ENCODE assay signal across 8 cellular contexts in genomic region chr10:8054243-8054497, GRCh38. TPM values are rescaled to one million over a fixed set of nuclear protein-coding genes. Genes with fewer than 3 reads are reported as not detected.
A peak's percentile ranks its signal among the peaks of the same experiment; 100 is the strongest.
DNase-seq lines count a peak whose midpoint lies in the region; ATAC-seq, FAIRE-seq and TF ChIP-seq lines count a peak whose summit lies in the region.

No MANE protein-coding gene starts in this region.

- in situ Hi-C loops in G401 (cut with HindIII; ENCODE audit: low sequenced_read_pairs), result no loop called here

- H3K4me3 ChIP-seq in kidney (ENCODE audit: low read length in 2 of 2) (peak overlapping the region; percentile 68 to 88), urinary bladder (ENCODE audit: low read depth, low read length) (peak overlapping the region; percentile 72)

- TF ChIP-seq CTCF in kidney (IDR thresholded peaks at IDR 0.05; ENCODE audit: borderline replicate concordance, extremely low read depth, insufficient read depth), result no peak

- intact Hi-C loops in kidney (cut with DNase I), result no loop called here

- H3K36me3 Mint-ChIP-seq in activated naive CD8-positive, alpha-beta T cell, result peaks cover 11% of the 10 kb centered on the region

- WGBS in urinary bladder, result under 1% methylated on average over 25 of the region's 25 CpGs

- H3K4me1 ChIP-seq in kidney (ENCODE audit: control insufficient read depth in 1 of 2, insufficient read depth in 1 of 2, low read depth in 1 of 2, low read length in 2 of 2) (peaks cover 0 to 13% of the 10 kb centered on the region in 2 donors), urinary bladder (ENCODE audit: insufficient read depth) (peaks cover 3% of the 10 kb centered on the region)

- FAIRE-seq in kidney (lab: Jason Lieb, UNC), result no peak

- ATAC-seq in GM18907 (IDR thresholded peaks at IDR 0.05; ENCODE audit: unreplicated experiment), result peak; percentile 4
- peak; percentile 2 for ATAC-seq in HG02884 (IDR thresholded peaks at IDR 0.05; ENCODE audit: unreplicated experiment)
- no peak for ATAC-seq in HG03039 (IDR thresholded peaks at IDR 0.05; ENCODE audit: unreplicated experiment)

- H3K36me3 ChIP-seq in kidney (ENCODE audit: control insufficient read depth in 1 of 2, insufficient read depth in 2 of 2, low read length in 2 of 2), result no peaks in the 10 kb centered on the region
- no peaks in the 10 kb centered on the region for H3K36me3 ChIP-seq in urinary bladder (ENCODE audit: insufficient read depth)

- H3K27ac ChIP-seq in kidney (ENCODE audit: low read depth in 2 of 2, low read length in 2 of 2) (peak overlapping the region; percentile 47 to 89), urinary bladder (ENCODE audit: low read depth) (no peak overlapping the region)

- peak overlapping the region; percentile 97 for H3K27ac Mint-ChIP-seq in activated naive CD8-positive, alpha-beta T cell

- H3K9me3 Mint-ChIP-seq in activated naive CD8-positive, alpha-beta T cell (ENCODE audit: low read depth), result no peaks in the 10 kb centered on the region

- H3K4me1 Mint-ChIP-seq in activated naive CD8-positive, alpha-beta T cell (ENCODE audit: low read depth), result peaks cover 48% of the 10 kb centered on the region

- H3K9me3 ChIP-seq in kidney (ENCODE audit: control insufficient read depth in 1 of 2, low read length in 2 of 2), result no peaks in the 10 kb centered on the region

- H3K9ac ChIP-seq in kidney (ENCODE audit: low read length in 2 of 2), result peak overlapping the region in 1 of 2 donors; percentile 44

- peak; percentile 78 for DNase-seq in kidney
- no peak for DNase-seq in NCI-H748 (lab: John Stamatoyannopoulos, UW; ENCODE audit: unreplicated experiment)
- no peak for DNase-seq in G401 (ENCODE audit: low spot score)

- H3K27me3 Mint-ChIP-seq in activated naive CD8-positive, alpha-beta T cell, result peaks cover 10% of the 10 kb centered on the region

- H3K4me3 Mint-ChIP-seq in activated naive CD8-positive, alpha-beta T cell, result peak overlapping the region; percentile 96

RNA-seq across cellular contexts. Expression of gene GATA3, which starts 0.3 kb away (rescaled TPM):
- 23.5 TPM for total RNA-seq in kidney
- polyA plus RNA-seq in kidney (ENCODE audit: insufficient read depth, low read depth, low replicate concordance), result 45.9 TPM
- 10.6 TPM for total RNA-seq in urinary bladder
- 17.9 TPM for polyA plus RNA-seq in urinary bladder
- not detected in 2 replicates for total RNA-seq in G401 (2014; rRNA removed; shearing (Covaris generic))

Comparison
In these comparisons a context has a peak if more than half of its experiments do, and no peak if none do; other contexts are left out.
1. RNA of gene GATA3, which starts 0.3 kb away (total RNA-seq): 23.5 TPM in kidney (single experiment) and 10.6 TPM in urinary bladder (single experiment); not detected in G401; every median in the first group is over 10 times any median in the second.